In the genomic region with DNA sequence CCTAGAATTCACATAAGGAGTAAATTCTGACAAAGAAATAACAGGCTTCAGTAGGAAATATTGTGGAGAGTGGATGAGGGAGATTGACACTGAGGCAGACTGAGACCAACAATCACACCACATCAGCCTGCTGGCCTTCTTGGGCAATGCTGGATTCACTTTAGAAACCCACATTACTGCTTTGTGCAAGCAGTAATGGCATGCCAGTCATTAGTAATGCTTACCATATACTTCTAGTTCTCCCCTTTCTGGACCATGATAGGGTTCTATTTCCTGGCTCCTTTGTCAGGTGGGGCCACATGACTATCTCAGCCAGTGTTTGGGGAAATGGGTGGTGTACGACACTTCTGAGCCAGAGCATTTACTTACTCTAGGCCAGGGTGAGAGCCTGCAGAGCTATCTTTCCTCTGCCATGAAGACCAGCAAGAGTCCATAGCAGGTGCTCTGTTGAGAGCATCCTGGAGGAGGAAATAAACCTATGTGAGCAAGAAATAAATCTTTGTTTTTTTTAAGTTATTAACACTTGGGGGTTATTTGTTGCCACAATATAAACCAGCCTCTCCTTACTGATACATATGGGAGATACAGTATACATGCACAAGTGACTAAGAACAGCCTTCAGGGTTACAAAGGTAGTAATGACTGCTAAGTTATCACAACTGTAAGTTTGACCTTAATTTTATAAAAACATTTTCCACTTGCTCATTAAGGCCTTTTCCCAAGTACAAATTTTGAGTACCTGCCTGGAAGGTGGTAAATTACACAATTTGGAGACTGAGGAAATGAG, we compare ENCODE assay signal across 1 cellular context.
TF ChIP-seq lines count a peak whose summit lies in the region.

No MANE protein-coding gene starts in this region.

TF ChIP-seq in GM12878, 131 proteins besides CTCF, POLR2A, EP300 and RAD21:
- TF ChIP-seq, protein P1, sequence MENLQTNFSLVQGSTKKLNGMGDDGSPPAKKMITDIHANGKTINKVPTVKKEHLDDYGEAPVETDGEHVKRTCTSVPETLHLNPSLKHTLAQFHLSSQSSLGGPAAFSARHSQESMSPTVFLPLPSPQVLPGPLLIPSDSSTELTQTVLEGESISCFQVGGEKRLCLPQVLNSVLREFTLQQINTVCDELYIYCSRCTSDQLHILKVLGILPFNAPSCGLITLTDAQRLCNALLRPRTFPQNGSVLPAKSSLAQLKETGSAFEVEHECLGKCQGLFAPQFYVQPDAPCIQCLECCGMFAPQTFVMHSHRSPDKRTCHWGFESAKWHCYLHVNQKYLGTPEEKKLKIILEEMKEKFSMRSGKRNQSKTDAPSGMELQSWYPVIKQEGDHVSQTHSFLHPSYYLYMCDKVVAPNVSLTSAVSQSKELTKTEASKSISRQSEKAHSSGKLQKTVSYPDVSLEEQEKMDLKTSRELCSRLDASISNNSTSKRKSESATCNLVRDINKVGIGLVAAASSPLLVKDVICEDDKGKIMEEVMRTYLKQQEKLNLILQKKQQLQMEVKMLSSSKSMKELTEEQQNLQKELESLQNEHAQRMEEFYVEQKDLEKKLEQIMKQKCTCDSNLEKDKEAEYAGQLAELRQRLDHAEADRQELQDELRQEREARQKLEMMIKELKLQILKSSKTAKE (IDR thresholded peaks at IDR 0.05; ENCODE audit: low read depth, poor library complexity, severe bottlenecking), result no peak
- TF ChIP-seq, protein P2, sequence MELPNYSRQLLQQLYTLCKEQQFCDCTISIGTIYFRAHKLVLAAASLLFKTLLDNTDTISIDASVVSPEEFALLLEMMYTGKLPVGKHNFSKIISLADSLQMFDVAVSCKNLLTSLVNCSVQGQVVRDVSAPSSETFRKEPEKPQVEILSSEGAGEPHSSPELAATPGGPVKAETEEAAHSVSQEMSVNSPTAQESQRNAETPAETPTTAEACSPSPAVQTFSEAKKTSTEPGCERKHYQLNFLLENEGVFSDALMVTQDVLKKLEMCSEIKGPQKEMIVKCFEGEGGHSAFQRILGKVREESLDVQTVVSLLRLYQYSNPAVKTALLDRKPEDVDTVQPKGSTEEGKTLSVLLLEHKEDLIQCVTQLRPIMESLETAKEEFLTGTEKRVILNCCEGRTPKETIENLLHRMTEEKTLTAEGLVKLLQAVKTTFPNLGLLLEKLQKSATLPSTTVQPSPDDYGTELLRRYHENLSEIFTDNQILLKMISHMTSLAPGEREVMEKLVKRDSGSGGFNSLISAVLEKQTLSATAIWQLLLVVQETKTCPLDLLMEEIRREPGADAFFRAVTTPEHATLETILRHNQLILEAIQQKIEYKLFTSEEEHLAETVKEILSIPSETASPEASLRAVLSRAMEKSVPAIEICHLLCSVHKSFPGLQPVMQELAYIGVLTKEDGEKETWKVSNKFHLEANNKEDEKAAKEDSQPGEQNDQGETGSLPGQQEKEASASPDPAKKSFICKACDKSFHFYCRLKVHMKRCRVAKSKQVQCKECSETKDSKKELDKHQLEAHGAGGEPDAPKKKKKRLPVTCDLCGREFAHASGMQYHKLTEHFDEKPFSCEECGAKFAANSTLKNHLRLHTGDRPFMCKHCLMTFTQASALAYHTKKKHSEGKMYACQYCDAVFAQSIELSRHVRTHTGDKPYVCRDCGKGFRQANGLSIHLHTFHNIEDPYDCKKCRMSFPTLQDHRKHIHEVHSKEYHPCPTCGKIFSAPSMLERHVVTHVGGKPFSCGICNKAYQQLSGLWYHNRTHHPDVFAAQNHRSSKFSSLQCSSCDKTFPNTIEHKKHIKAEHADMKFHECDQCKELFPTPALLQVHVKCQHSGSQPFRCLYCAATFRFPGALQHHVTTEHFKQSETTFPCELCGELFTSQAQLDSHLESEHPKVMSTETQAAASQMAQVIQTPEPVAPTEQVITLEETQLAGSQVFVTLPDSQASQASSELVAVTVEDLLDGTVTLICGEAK (IDR thresholded peaks at IDR 0.05; ENCODE audit: borderline replicate concordance), result no peak
- TF ChIP-seq BACH1 (IDR thresholded peaks at IDR 0.05; ENCODE audit: borderline replicate concordance) (no peak), PBX3 (IDR thresholded peaks at IDR 0.05; ENCODE audit: insufficient replicate concordance, low read depth, low read length) (no peak), SRF (IDR thresholded peaks at IDR 0.05; ENCODE audit: low read depth in 2 of 2, low read length in 2 of 2) (no peak), SMAD5 (IDR thresholded peaks at IDR 0.05; ENCODE audit: low read depth) (no peak), SUPT20H (IDR thresholded peaks at IDR 0.05; ENCODE audit: borderline replicate concordance, control insufficient read depth, low read depth, low read length) (no peak), NR2F1 (conservative IDR thresholded peaks at IDR 0.05) (no peak), CBFB (IDR thresholded peaks at IDR 0.05; ENCODE audit: low read depth) (no peak), MYC (IDR thresholded peaks at IDR 0.05; ENCODE audit: insufficient read depth, insufficient read length, insufficient replicate concordance, low read length, severe bottlenecking) (no peak), RELA (IDR thresholded peaks at IDR 0.05; ENCODE audit: borderline replicate concordance, partially characterized antibody) (no peak), E2F8 (IDR thresholded peaks at IDR 0.05; ENCODE audit: low read depth, partially characterized antibody) (no peak), TCF7 (IDR thresholded peaks at IDR 0.05; ENCODE audit: borderline replicate concordance) (no peak), USF1 (IDR thresholded peaks at IDR 0.05; ENCODE audit: borderline replicate concordance, extremely low read length, insufficient read depth, low read depth, low read length) (no peak)
- TF ChIP-seq, protein P3, sequence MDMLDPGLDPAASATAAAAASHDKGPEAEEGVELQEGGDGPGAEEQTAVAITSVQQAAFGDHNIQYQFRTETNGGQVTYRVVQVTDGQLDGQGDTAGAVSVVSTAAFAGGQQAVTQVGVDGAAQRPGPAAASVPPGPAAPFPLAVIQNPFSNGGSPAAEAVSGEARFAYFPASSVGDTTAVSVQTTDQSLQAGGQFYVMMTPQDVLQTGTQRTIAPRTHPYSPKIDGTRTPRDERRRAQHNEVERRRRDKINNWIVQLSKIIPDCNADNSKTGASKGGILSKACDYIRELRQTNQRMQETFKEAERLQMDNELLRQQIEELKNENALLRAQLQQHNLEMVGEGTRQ (IDR thresholded peaks at IDR 0.05; ENCODE audit: borderline replicate concordance, low read depth, low read length), result no peak
- TF ChIP-seq, protein P4, sequence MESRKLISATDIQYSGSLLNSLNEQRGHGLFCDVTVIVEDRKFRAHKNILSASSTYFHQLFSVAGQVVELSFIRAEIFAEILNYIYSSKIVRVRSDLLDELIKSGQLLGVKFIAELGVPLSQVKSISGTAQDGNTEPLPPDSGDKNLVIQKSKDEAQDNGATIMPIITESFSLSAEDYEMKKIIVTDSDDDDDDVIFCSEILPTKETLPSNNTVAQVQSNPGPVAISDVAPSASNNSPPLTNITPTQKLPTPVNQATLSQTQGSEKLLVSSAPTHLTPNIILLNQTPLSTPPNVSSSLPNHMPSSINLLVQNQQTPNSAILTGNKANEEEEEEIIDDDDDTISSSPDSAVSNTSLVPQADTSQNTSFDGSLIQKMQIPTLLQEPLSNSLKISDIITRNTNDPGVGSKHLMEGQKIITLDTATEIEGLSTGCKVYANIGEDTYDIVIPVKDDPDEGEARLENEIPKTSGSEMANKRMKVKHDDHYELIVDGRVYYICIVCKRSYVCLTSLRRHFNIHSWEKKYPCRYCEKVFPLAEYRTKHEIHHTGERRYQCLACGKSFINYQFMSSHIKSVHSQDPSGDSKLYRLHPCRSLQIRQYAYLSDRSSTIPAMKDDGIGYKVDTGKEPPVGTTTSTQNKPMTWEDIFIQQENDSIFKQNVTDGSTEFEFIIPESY (IDR thresholded peaks at IDR 0.05), result no peak
- TF ChIP-seq, protein P5, sequence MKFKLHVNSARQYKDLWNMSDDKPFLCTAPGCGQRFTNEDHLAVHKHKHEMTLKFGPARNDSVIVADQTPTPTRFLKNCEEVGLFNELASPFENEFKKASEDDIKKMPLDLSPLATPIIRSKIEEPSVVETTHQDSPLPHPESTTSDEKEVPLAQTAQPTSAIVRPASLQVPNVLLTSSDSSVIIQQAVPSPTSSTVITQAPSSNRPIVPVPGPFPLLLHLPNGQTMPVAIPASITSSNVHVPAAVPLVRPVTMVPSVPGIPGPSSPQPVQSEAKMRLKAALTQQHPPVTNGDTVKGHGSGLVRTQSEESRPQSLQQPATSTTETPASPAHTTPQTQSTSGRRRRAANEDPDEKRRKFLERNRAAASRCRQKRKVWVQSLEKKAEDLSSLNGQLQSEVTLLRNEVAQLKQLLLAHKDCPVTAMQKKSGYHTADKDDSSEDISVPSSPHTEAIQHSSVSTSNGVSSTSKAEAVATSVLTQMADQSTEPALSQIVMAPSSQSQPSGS (IDR thresholded peaks at IDR 0.05; ENCODE audit: low read length), result no peak
- TF ChIP-seq, protein P6, sequence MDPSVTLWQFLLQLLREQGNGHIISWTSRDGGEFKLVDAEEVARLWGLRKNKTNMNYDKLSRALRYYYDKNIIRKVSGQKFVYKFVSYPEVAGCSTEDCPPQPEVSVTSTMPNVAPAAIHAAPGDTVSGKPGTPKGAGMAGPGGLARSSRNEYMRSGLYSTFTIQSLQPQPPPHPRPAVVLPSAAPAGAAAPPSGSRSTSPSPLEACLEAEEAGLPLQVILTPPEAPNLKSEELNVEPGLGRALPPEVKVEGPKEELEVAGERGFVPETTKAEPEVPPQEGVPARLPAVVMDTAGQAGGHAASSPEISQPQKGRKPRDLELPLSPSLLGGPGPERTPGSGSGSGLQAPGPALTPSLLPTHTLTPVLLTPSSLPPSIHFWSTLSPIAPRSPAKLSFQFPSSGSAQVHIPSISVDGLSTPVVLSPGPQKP (IDR thresholded peaks at IDR 0.05; ENCODE audit: low read depth, low read length), result no peak
